Comparison of ENCODE assay signal across 8 cellular contexts in the genomic region with DNA sequence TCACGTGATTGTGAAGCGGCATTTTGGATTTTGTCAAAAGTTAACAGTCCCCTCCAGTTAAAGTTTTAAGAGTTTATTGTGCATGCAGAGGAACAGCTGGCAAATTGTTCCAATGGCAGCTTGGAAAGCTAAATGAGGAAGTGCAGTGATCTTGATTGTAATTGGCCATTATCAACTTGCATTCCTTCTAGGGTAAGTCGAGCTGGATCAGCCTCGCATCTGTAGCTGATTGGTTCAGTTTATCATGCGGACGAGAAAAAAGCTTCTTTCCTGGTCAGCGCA. TPM values are rescaled to one million over a fixed set of nuclear protein-coding genes. Genes with fewer than 3 reads are reported as not detected.
A peak's percentile ranks its signal among the peaks of the same experiment; 100 is the strongest.
DNase-seq lines count a peak whose midpoint lies in the region; FAIRE-seq and TF ChIP-seq lines count a peak whose summit lies in the region.

No MANE protein-coding gene starts in this region.

- peak overlapping the region; percentile 86 for H3K9ac ChIP-seq in astrocyte (ENCODE audit: low read length)

- H3K36me3 Mint-ChIP-seq in astrocyte (ENCODE audit: low read depth, unreplicated experiment) = peaks cover 5% of the 10 kb centered on the region

- peaks cover 2% of the 10 kb centered on the region for H3K4me1 ChIP-seq in astrocyte (ENCODE audit: insufficient read depth, low read length)
- peaks cover 0 to 3% of the 10 kb centered on the region in 2 donors for H3K4me1 ChIP-seq in small intestine (ENCODE audit: control insufficient read depth in 2 of 2, insufficient read depth in 1 of 2, low read depth in 1 of 2, low read length in 1 of 2)

- DNase-seq in COLO668 (lab: John Stamatoyannopoulos, UW; ENCODE audit: unreplicated experiment) (peak; percentile 32), GM19240 (ENCODE audit: insufficient read length, low spot score) (peak; percentile 29), NCI-H2196 treated with DMSO at 0.1 percent for 48 hours (lab: John Stamatoyannopoulos, UW; ENCODE audit: unreplicated experiment) (peak; percentile 23), astrocyte (ENCODE audit: low read depth) (peak; percentile 86), iPS-NIHi11 (ENCODE audit: low spot score) (peak; percentile 81), small intestine (peak; percentile 81), NCI-H2081 treated with DMSO at 0.1 percent for 48 hours (lab: John Stamatoyannopoulos, UW) (no peak)
- DNase-seq in stimulated activated CD4-positive, alpha-beta T cell treated with anti-CD3 and anti-CD28 coated beads, Interleukin-12 subunit alpha, Interleukin-12 subunit beta, amount 100 ng/mL, for 4 hours = no peak

- peaks cover 54% of the 10 kb centered on the region for H3K79me2 ChIP-seq in astrocyte (ENCODE audit: insufficient read depth, low read length)

- peak overlapping the region; percentile 94 for H3K4me3 Mint-ChIP-seq in astrocyte (ENCODE audit: unreplicated experiment)

- FAIRE-seq in astrocyte (lab: Jason Lieb, UNC) = no peak
- FAIRE-seq in small intestine (lab: Jason Lieb, UNC) = no peak

- peak overlapping the region; percentile 94 for H3K4me2 ChIP-seq in astrocyte (ENCODE audit: low read length)

- peak overlapping the region; percentile 97 for H3K27ac Mint-ChIP-seq in astrocyte (ENCODE audit: unreplicated experiment)

- H3K27me3 Mint-ChIP-seq in astrocyte (ENCODE audit: low read depth, unreplicated experiment) = no peaks in the 10 kb centered on the region

- H3K9me3 Mint-ChIP-seq in astrocyte (ENCODE audit: unreplicated experiment) = no peaks in the 10 kb centered on the region

- TF ChIP-seq CTCF in astrocyte (IDR thresholded peaks at IDR 0.05; ENCODE audit: insufficient read depth, low read depth, low read length) = no peak

- H3K9me3 ChIP-seq in astrocyte (ENCODE audit: insufficient read depth, low read depth, low read length) (no peaks in the 10 kb centered on the region), small intestine (ENCODE audit: control insufficient read depth, low read depth) (no peaks in the 10 kb centered on the region)

- H3K27ac ChIP-seq in astrocyte (ENCODE audit: low read depth, low read length) (peak overlapping the region; percentile 22), small intestine (ENCODE audit: low read depth in 1 of 2, low read length in 1 of 2) (peak overlapping the region in 1 of 2 donors; percentile 92)

- peak overlapping the region; percentile 92 for H3K4me3 ChIP-seq in astrocyte (ENCODE audit: insufficient read depth, low read depth, low read length)
- peak overlapping the region; percentile 76 to 87 for H3K4me3 ChIP-seq in small intestine (ENCODE audit: low read depth in 1 of 2, low read length in 2 of 2)

- H3K27me3 ChIP-seq in astrocyte (ENCODE audit: insufficient read depth, low read length) (no peaks in the 10 kb centered on the region), small intestine (ENCODE audit: control insufficient read depth in 2 of 2, insufficient read depth in 2 of 2, low read length in 2 of 2) (no peaks in the 10 kb centered on the region)

- H3K36me3 ChIP-seq in astrocyte (ENCODE audit: insufficient read depth, low read length) = peaks cover 7% of the 10 kb centered on the region
- H3K36me3 ChIP-seq in small intestine (ENCODE audit: control insufficient read depth in 2 of 2, insufficient read depth in 2 of 2, low read length in 2 of 2) = peaks cover 0 to 1% of the 10 kb centered on the region in 2 donors

- WGBS in small intestine, 3 donors = 1% methylated on average over 7 of the region's 7 CpGs

- peaks cover 9% of the 10 kb centered on the region for H3K4me1 Mint-ChIP-seq in astrocyte (ENCODE audit: low read depth, unreplicated experiment)

- H2AFZ ChIP-seq in astrocyte (ENCODE audit: low read depth, low read length) = peak overlapping the region; percentile 71

- H4K20me1 ChIP-seq in astrocyte (ENCODE audit: insufficient read depth, low read length) = peaks cover 21% of the 10 kb centered on the region

RNA-seq across cellular contexts. Expression of gene ZNF789, which starts 0.6 kb away (rescaled TPM):
- total RNA-seq in astrocyte = 18.3 and 21.7 TPM in 2 replicates
- polyA plus RNA-seq in small intestine = 10 to 100 TPM in 2 of 3 donors, 1 to 10 TPM in 1; 9.7 to 25.0 (median 12.1) TPM

RNA-seq across cellular contexts. Expression of gene ATP5MF, which starts 7.3 kb away (rescaled TPM):
- 307 and 329 TPM in 2 replicates for total RNA-seq in astrocyte
- polyA plus RNA-seq in small intestine = 1,000 to 10,000 TPM; 1,401 to 3,068 (median 1,584) TPM

RNA-seq across cellular contexts. Expression of gene ZNF394, which starts 26.8 kb away (rescaled TPM):
- total RNA-seq in astrocyte = 20.0 and 25.7 TPM in 2 replicates
- 10 to 100 TPM; 17.4 to 30.0 (median 24.8) TPM for polyA plus RNA-seq in small intestine

RNA-seq across cellular contexts. Expression of gene ZKSCAN5, which starts 31.2 kb away (rescaled TPM):
- 15.3 and 16.4 TPM in 2 replicates for total RNA-seq in astrocyte
- polyA plus RNA-seq in small intestine = 1 to 10 TPM; 3.8 to 4.5 (median 4.3) TPM

RNA-seq across cellular contexts. Expression of gene CPSF4, which starts 34.5 kb away (rescaled TPM):
- total RNA-seq in astrocyte = 42.8 and 46.8 TPM in 2 replicates
- polyA plus RNA-seq in small intestine = 10 to 100 TPM; 24.4 to 28.3 (median 27.0) TPM

Comparison
In these comparisons a context has a peak if more than half of its experiments do, and no peak if none do; other contexts are left out.
1. DNase-seq: peak in COLO668 (single experiment), GM19240 (single experiment), NCI-H2196 treated with DMSO at 0.1 percent for 48 hours (single experiment), astrocyte (single experiment), iPS-NIHi11 (single experiment) and small intestine (single experiment); none in stimulated activated CD4-positive, alpha-beta T cell treated with anti-CD3 and anti-CD28 coated beads, Interleukin-12 subunit alpha, Interleukin-12 subunit beta, amount 100 ng/mL, for 4 hours (single experiment) and NCI-H2081 treated with DMSO at 0.1 percent for 48 hours (single experiment).